In the genomic region with DNA sequence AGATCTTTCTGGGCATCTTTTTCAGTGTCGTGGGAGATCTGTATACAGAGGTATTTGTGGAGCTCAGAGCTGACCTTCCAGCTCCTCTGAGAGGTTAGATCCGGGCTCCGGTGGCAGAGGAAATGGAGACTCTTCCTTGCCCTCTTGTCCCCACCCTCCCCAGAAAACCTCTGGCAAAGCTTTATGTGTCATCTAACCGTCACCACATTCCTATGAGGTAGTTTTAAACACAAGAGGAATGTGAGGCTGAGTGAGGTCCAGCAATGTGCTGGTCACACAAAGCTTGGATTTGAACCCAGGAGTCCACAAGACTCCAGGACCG, we compare ENCODE assay signal across 11 cellular contexts. TPM values are rescaled to one million over a fixed set of nuclear protein-coding genes. Genes with fewer than 3 reads are reported as not detected.
A peak's percentile ranks its signal among the peaks of the same experiment; 100 is the strongest.
DNase-seq lines count a peak whose midpoint lies in the region; ATAC-seq, FAIRE-seq and TF ChIP-seq lines count a peak whose summit lies in the region.
"Had no signal": no experiment of that assay in that cellular context is flagged by ENCODE, and none has a peak within 500 bp of the region (broad histone marks: within the 10 kb centered on the region; RNA-seq: fewer than 3 reads in every experiment).

No MANE protein-coding gene starts in this region.

- peak overlapping the region; percentile 82 to 88 for H3K27ac ChIP-seq in A549

- no peak for TF ChIP-seq EP300 in A549 (IDR thresholded peaks at IDR 0.05)

- TF ChIP-seq RAD21 in A549 (conservative IDR thresholded peaks at IDR 0.05 in 1 of 2, IDR thresholded peaks at IDR 0.05 in 1 of 2), result no peak

- ATAC-seq in A549 (peak; percentile 72 to 76), HG02884 (IDR thresholded peaks at IDR 0.05; ENCODE audit: unreplicated experiment) (no peak)

- TF ChIP-seq CTCF in A549 (IDR thresholded peaks at IDR 0.05) (no peak), osteocyte (IDR thresholded peaks at IDR 0.05) (no peak)

- H3K36me3 Mint-ChIP-seq in osteocyte (ENCODE audit: unreplicated experiment), result no peaks in the 10 kb centered on the region
- H3K36me3 Mint-ChIP-seq: brain; stimulated activated naive B cell treated with anti-CD40 and anti-IgM and Interleukin-4, amounts not matched to agents 10 μg/mL and 1 μg/mL and 100 μg/mL, for 72 hours had no signal

- H3K9me3 Mint-ChIP-seq in osteocyte (ENCODE audit: unreplicated experiment), result no peaks in the 10 kb centered on the region
- H3K9me3 Mint-ChIP-seq: brain; nephron; stimulated activated naive B cell treated with anti-CD40 and anti-IgM and Interleukin-4, amounts not matched to agents 10 μg/mL and 1 μg/mL and 100 μg/mL, for 72 hours had no signal

- FAIRE-seq in A549 (lab: Jason Lieb, UNC), result no peak

- H3K27me3 Mint-ChIP-seq in osteocyte (ENCODE audit: unreplicated experiment), result no peaks in the 10 kb centered on the region

- no peak overlapping the region for H3K27ac Mint-ChIP-seq in osteocyte (ENCODE audit: unreplicated experiment)
- H3K27ac Mint-ChIP-seq: brain, nephron had no signal

- no peak for TF ChIP-seq POLR2A in A549 (IDR thresholded peaks at IDR 0.05; ENCODE audit: low read length)

- H3K4me1 Mint-ChIP-seq in osteocyte (ENCODE audit: unreplicated experiment), result peaks cover 27% of the 10 kb centered on the region

- WGBS in A549 (ENCODE audit: missing lambda C conversion rate), result 10% methylated on average over 5 of the region's 5 CpGs

- CTCF ChIA-PET in A549 (lab: Yijun Ruan, JAX), result interaction anchor here (0.6 to 3.5 kb wide), 20 partner anchors 9 to 294 kb away, joined by 3 to 35 read pairs (median 5); partner anchors contain the start of genes NUDT17 and PDZK1

- peak overlapping the region; percentile 89 for H3K4me2 ChIP-seq in A549

- no peak overlapping the region for H3K4me3 Mint-ChIP-seq in osteocyte (ENCODE audit: unreplicated experiment)

- H3K4me1 ChIP-seq in A549, result peaks cover 13% of the 10 kb centered on the region

- peak in 1 of 2 experiments; percentile 76 for DNase-seq in A549 (ENCODE audit: low read depth in 1 of 2, low spot score in 1 of 2)
- DNase-seq in HS-5 (ENCODE audit: low read depth), result peak; percentile 87
- peak; percentile 86 for DNase-seq in astrocyte of the hippocampus (ENCODE audit: low read depth, low spot score)
- DNase-seq in kidney glomerular epithelial cell (lab: John Stamatoyannopoulos, UW), result peak; percentile 84
- no peak for DNase-seq in osteocyte (ENCODE audit: extremely low spot score, unreplicated experiment)
- DNase-seq in NCI-H146 (lab: John Stamatoyannopoulos, UW), result no peak
- no peak for DNase-seq in NCI-H446 (lab: John Stamatoyannopoulos, UW)

- H3K9me3 ChIP-seq in A549, result no peaks in the 10 kb centered on the region

- H3K4me3 ChIP-seq in A549, result peak overlapping the region; percentile 53

- POLR2A ChIA-PET in A549 (lab: Yijun Ruan, JAX), result interaction anchor here (0.5 to 1.4 kb wide), 3 partner anchors 23 to 440 kb away, joined by 3 to 6 read pairs (median 5); partner anchors contain the start of genes POLR3C and RNF115

TF ChIP-seq in A549, 52 proteins besides CTCF, POLR2A, EP300 and RAD21:
- no peak for TF ChIP-seq BCL3 (IDR thresholded peaks at IDR 0.05)
- no peak for TF ChIP-seq FOSL2 (IDR thresholded peaks at IDR 0.05)
- peak; percentile 67 for TF ChIP-seq FOSL2 (CRISPR knock-in tag; IDR thresholded peaks at IDR 0.05)

RNA-seq across cellular contexts. Expression of gene CD160, which starts 1.2 kb away (rescaled TPM):
- polyA plus RNA-seq in A549 (2011; rRNA removed) (0.05 and 0.07 TPM in 2 replicates), A549 (2017; fragmentation: RNase III; extraction: RNeasy Plus Mini Kit Qiagen cat#74134 plus additional on column Dnase treatment) (not detected in 3 replicates)
- polyA plus RNA-seq in A549 (2012; cell fraction: cytosol; rRNA removed), result not detected in 2 replicates
- polyA plus RNA-seq in A549 (2012; cell fraction: nucleus; rRNA removed), result not detected in 2 replicates
- polyA minus RNA-seq in A549 (2011; rRNA and poly(A)+ RNA removed), result not detected in 2 replicates
- not detected in 2 replicates for total RNA-seq in osteocyte

RNA-seq across cellular contexts. Expression of gene PDZK1, which starts 13.3 kb away (rescaled TPM):
- polyA plus RNA-seq in A549 (2011; rRNA removed) (2.0 and 2.9 TPM in 2 replicates), A549 (2017; fragmentation: RNase III; extraction: RNeasy Plus Mini Kit Qiagen cat#74134 plus additional on column Dnase treatment) (1.3 to 1.5 TPM (median 1.5 TPM) in 3 replicates)
- 0.22 and 0.52 TPM in 2 replicates for polyA plus RNA-seq in A549 (2012; cell fraction: cytosol; rRNA removed)
- 0.26 and 0.64 TPM in 2 replicates for polyA plus RNA-seq in A549 (2012; cell fraction: nucleus; rRNA removed)
- 0.62 TPM in 1 of 2 replicates, not detected in the other for polyA minus RNA-seq in A549 (2011; rRNA and poly(A)+ RNA removed)
- total RNA-seq in osteocyte, result 0.31 and 0.40 TPM in 2 replicates

Comparison
In these comparisons a context has a peak if more than half of its experiments do, and no peak if none do; other contexts are left out.
1. DNase-seq: peak in HS-5 (single experiment), astrocyte of the hippocampus (single experiment) and kidney glomerular epithelial cell (single experiment); none in osteocyte (single experiment), NCI-H146 (single experiment) and NCI-H446 (0 of 2).